Comparison of ENCODE assay signal across 8 cellular contexts in genomic region chr2:67733517-67733916, GRCh38.
A peak's percentile ranks its signal among the peaks of the same experiment; 100 is the strongest.
DNase-seq lines count a peak whose midpoint lies in the region; ATAC-seq and TF ChIP-seq lines count a peak whose summit lies in the region.

No MANE protein-coding gene starts in this region.

- no peaks in the 10 kb centered on the region for H3K9me2 ChIP-seq in PC-9 (ENCODE audit: insufficient read depth)

- DNase-seq in BE2C (peak; percentile 62), PC-9 (peak; percentile 5 to 28), head of caudate nucleus (peak in 33 of 42 donors; percentile 9 to 72 (median 26)), RKO (ENCODE audit: low spot score) (no peak), MV-4-11 (lab: John Stamatoyannopoulos, UW) (no peak), sciatic nerve (ENCODE audit: low spot score) (no peak), CD1c-positive myeloid dendritic cell (ENCODE audit: extremely low spot score) (no peak)

- H3F3A ChIP-seq in PC-9 (ENCODE audit: insufficient read depth, low read depth) = no peaks in the 10 kb centered on the region

- intact Hi-C loops in PC-9 (cut with micrococcal nuclease; ENCODE audit: unreplicated experiment) (loop anchor here (5.0 kb wide), 1 partner anchor 299 kb away; no protein-coding TSS in a partner anchor), head of caudate nucleus (cut with DNase I) (no loop called here), sciatic nerve (cut with DNase I) (no loop called here)

- H4K20me1 ChIP-seq in PC-9 (ENCODE audit: insufficient read depth) = no peaks in the 10 kb centered on the region

- H3K4me3 ChIP-seq in BE2C (ENCODE audit: low read depth, low read length) (peak overlapping the region; percentile 26), PC-9 (no peak overlapping the region)

- H3K79me2 ChIP-seq in PC-9 (ENCODE audit: low read depth) = no peaks in the 10 kb centered on the region

- H3K4me1 ChIP-seq in BE2C = no peaks in the 10 kb centered on the region
- H3K4me1 ChIP-seq in PC-9 (replicated peaks; ENCODE audit: insufficient read depth) = no peaks in the 10 kb centered on the region

- no peak overlapping the region for H3K4me2 ChIP-seq in PC-9

- POLR2A ChIA-PET in PC-9 (lab: Charles Lee; ENCODE audit: unreplicated experiment) = no interaction called here

- no peaks in the 10 kb centered on the region for H3K27me3 ChIP-seq in BE2C
- peaks cover 15% of the 10 kb centered on the region; the same call in 1 of the 2 replicates for H3K27me3 ChIP-seq in PC-9 (ENCODE audit: insufficient read depth, low read depth)

- BruUV-seq in PC-9 (replicated peaks; lab: Mats Ljungman, UMichigan) = no TSS peak

- ATAC-seq in GM18868 (IDR thresholded peaks at IDR 0.05; ENCODE audit: unreplicated experiment) (peak; percentile 79), sciatic nerve (no peak)

- H3K9me3 ChIP-seq in BE2C (no peaks in the 10 kb centered on the region), PC-9 (ENCODE audit: insufficient read depth, low read depth) (no peaks in the 10 kb centered on the region)

- CTCF ChIA-PET in PC-9 (lab: Charles Lee) = no interaction called here

- H3K36me3 ChIP-seq in BE2C (no peaks in the 10 kb centered on the region), PC-9 (ENCODE audit: low read depth) (no peaks in the 10 kb centered on the region)

- H3K27ac ChIP-seq in PC-9 = no peak overlapping the region

- no peak overlapping the region for H2AFZ ChIP-seq in PC-9

- TF ChIP-seq CTCF in BE2C (IDR thresholded peaks at IDR 0.05; ENCODE audit: low read depth, low read length) (peak; percentile 42), PC-9 (conservative IDR thresholded peaks at IDR 0.05) (peak; percentile 43; the same call in 1 of the 2 replicates)

Comparison
In these comparisons a context has a peak if more than half of its experiments do, and no peak if none do; other contexts are left out.
1. DNase-seq: peak in BE2C (single experiment), PC-9 (2 of 2) and head of caudate nucleus (33 of 42); none in RKO (single experiment), MV-4-11 (single experiment), sciatic nerve (single experiment) and CD1c-positive myeloid dendritic cell (single experiment).